Comparison of ENCODE assay signal across 8 cellular contexts in the genomic region with DNA sequence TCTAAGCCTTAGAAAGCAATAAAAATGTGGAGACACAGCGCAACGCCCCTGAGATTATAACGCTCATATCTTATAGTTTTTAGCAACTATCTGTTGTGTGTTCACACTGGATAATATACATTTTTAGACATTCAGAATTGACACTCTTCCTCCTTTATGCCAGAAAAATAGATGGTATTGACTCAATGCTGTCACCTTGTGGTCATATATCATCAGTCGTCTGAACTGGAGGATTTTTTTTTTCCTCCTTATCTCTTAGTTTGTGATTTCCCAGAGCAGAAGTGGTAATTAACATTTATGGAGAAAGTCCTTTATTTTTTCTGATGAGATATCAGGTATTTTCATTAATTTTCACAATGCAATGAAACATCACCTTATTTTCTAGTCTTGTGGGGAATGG.
DNase-seq lines count a peak whose midpoint lies in the region; ATAC-seq and TF ChIP-seq lines count a peak whose summit lies in the region.

No MANE protein-coding gene starts in this region.

- H3K27me3 ChIP-seq in DOHH2 (ENCODE audit: control insufficient read depth, low read length) (no peaks in the 10 kb centered on the region), IMR-90 (ENCODE audit: control insufficient read depth, insufficient read depth, low read length) (no peaks in the 10 kb centered on the region)

- H3K36me3 ChIP-seq in DOHH2 (ENCODE audit: control insufficient read depth, low read length) (no peaks in the 10 kb centered on the region), IMR-90 (ENCODE audit: control insufficient read depth, insufficient read depth, low read length) (no peaks in the 10 kb centered on the region)

- intact Hi-C loops in IMR-90 (cut with micrococcal nuclease), result no loop called here

- H4K91ac ChIP-seq in IMR-90 (ENCODE audit: insufficient read depth, low read depth, low read length), result no peak overlapping the region

- no peak overlapping the region for H2AFZ ChIP-seq in IMR-90 (replicated peaks; ENCODE audit: low read length, poor library complexity)

- H3K4me1 ChIP-seq in DOHH2 (ENCODE audit: control insufficient read depth, low read length) (no peaks in the 10 kb centered on the region), IMR-90 (ENCODE audit: control insufficient read depth, insufficient read depth, low read length) (no peaks in the 10 kb centered on the region)

- H3K4me3 Mint-ChIP-seq in activated naive CD8-positive, alpha-beta T cell treated with anti-CD3 and anti-CD28 coated beads, Interleukin-2, amount 50 U/mL, for 24 hours, result no peak overlapping the region

- H4K8ac ChIP-seq in IMR-90 (ENCODE audit: low read depth in 2 of 2, low read length in 2 of 2), result no peak overlapping the region

- H3F3A ChIP-seq in DOHH2 (ENCODE audit: control insufficient read depth, insufficient read depth), result no peaks in the 10 kb centered on the region

- H3K4me3 ChIP-seq in DOHH2 (ENCODE audit: low read length) (no peak overlapping the region), IMR-90 (ENCODE audit: insufficient read depth, low read depth, low read length) (no peak overlapping the region), astrocyte of the spinal cord (ENCODE audit: low read depth, low read length) (no peak overlapping the region)

- no peaks in the 10 kb centered on the region for H3K79me2 ChIP-seq in DOHH2 (ENCODE audit: control insufficient read depth, low read length)

- no TSS peak for BruUV-seq in IMR-90 (replicated peaks; lab: Mats Ljungman, UMichigan)

- no peak overlapping the region for H3K27ac Mint-ChIP-seq in activated naive CD8-positive, alpha-beta T cell treated with anti-CD3 and anti-CD28 coated beads, Interleukin-2, amount 50 U/mL, for 24 hours

- no peak overlapping the region for H3K4ac ChIP-seq in IMR-90 (ENCODE audit: low read depth, low read length)

- no peak overlapping the region for H4K5ac ChIP-seq in IMR-90 (ENCODE audit: low read depth, low read length)

- H3K4me1 Mint-ChIP-seq in activated naive CD8-positive, alpha-beta T cell treated with anti-CD3 and anti-CD28 coated beads, Interleukin-2, amount 50 U/mL, for 24 hours, result no peaks in the 10 kb centered on the region

- no peak for ATAC-seq in IMR-90 (ENCODE audit: low read depth)
- ATAC-seq in activated naive CD8-positive, alpha-beta T cell treated with anti-CD3 and anti-CD28 coated beads, Interleukin-2, amount 50 U/mL, for 24 hours, result no peak

- H3K9me1 ChIP-seq in IMR-90 (ENCODE audit: insufficient read depth, low read length), result no peaks in the 10 kb centered on the region

- no peaks in the 10 kb centered on the region for H3K36me3 Mint-ChIP-seq in activated naive CD8-positive, alpha-beta T cell treated with anti-CD3 and anti-CD28 coated beads, Interleukin-2, amount 50 U/mL, for 24 hours (ENCODE audit: low read depth)

- H3K79me1 ChIP-seq in IMR-90 (ENCODE audit: low read depth in 1 of 2, low read length in 2 of 2), result no peaks in the 10 kb centered on the region

- H3K9ac ChIP-seq in IMR-90 (ENCODE audit: low read depth, low read length), result no peak overlapping the region

- CTCF ChIA-PET in IMR-90 (lab: Yijun Ruan, JAX), result no interaction called here

- H2BK5ac ChIP-seq in IMR-90 (ENCODE audit: low read depth, low read length, poor library complexity, severe bottlenecking), result no peak overlapping the region

- no peak overlapping the region for H3K23ac ChIP-seq in IMR-90 (ENCODE audit: low read depth, low read length)

- H3K27me3 Mint-ChIP-seq in activated naive CD8-positive, alpha-beta T cell treated with anti-CD3 and anti-CD28 coated beads, Interleukin-2, amount 50 U/mL, for 24 hours, result peaks cover 20% of the 10 kb centered on the region

- TF ChIP-seq POLR2A in IMR-90 (IDR thresholded peaks at IDR 0.05; ENCODE audit: low read depth, low read length), result no peak

- H2BK20ac ChIP-seq in IMR-90 (ENCODE audit: low read depth, low read length), result no peak overlapping the region

- no peaks in the 10 kb centered on the region for H3K9me3 Mint-ChIP-seq in activated naive CD8-positive, alpha-beta T cell treated with anti-CD3 and anti-CD28 coated beads, Interleukin-2, amount 50 U/mL, for 24 hours

- H3K14ac ChIP-seq in IMR-90 (replicated peaks; ENCODE audit: low read depth, low read length), result no peak overlapping the region

- TF ChIP-seq RAD21 in IMR-90 (IDR thresholded peaks at IDR 0.05; ENCODE audit: low read length), result no peak

- H3K27ac ChIP-seq in DOHH2 (ENCODE audit: low read depth, low read length) (no peak overlapping the region), IMR-90 (ENCODE audit: insufficient read depth, low read length) (no peak overlapping the region)

- H2BK15ac ChIP-seq in IMR-90 (ENCODE audit: low read depth, low read length), result no peak overlapping the region

- no peak overlapping the region for H3K56ac ChIP-seq in IMR-90 (ENCODE audit: extremely low read depth, insufficient read depth, low read length)

- in situ Hi-C loops in IMR-90 (cut with MboI; ENCODE audit: low sequenced_read_pairs) (no loop called here), astrocyte of the spinal cord (cut with HindIII; ENCODE audit: low sequenced_read_pairs) (no loop called here)

- no peak overlapping the region for H3K4me2 ChIP-seq in DOHH2 (ENCODE audit: low read length)
- H3K4me2 ChIP-seq in IMR-90 (ENCODE audit: low read depth, low read length), result no peak overlapping the region

- no CpG with 5 or more reads among the region's 4 CpGs for WGBS in IMR-90 (ENCODE audit: extremely low coverage in 2 of 2, insufficient read length in 1 of 2), 2 experiments

- H3K9me3 ChIP-seq in DOHH2 (ENCODE audit: control insufficient read depth, insufficient read depth, low read length) (no peaks in the 10 kb centered on the region), IMR-90 (ENCODE audit: control insufficient read depth, insufficient read depth, low read length) (peaks cover 4% of the 10 kb centered on the region; the same call in 1 of the 2 replicates)

- no peak overlapping the region for H3K18ac ChIP-seq in IMR-90 (ENCODE audit: low read depth, low read length)

- H2AK5ac ChIP-seq in IMR-90 (ENCODE audit: low read depth, low read length), result no peak overlapping the region

- peak; percentile 35 for TF ChIP-seq CTCF in DOHH2 (IDR thresholded peaks at IDR 0.05; ENCODE audit: low read depth, low read length, poor library complexity, severe bottlenecking)
- TF ChIP-seq CTCF in IMR-90 (conservative IDR thresholded peaks at IDR 0.05; ENCODE audit: low read depth, low read length), result peak; percentile 36
- TF ChIP-seq CTCF in astrocyte of the spinal cord (IDR thresholded peaks at IDR 0.05; ENCODE audit: low read depth, low read length), result peak; percentile 44

- dilution Hi-C loops in IMR-90 (cut with HindIII; ENCODE audit: low sequenced_read_pairs, unreplicated experiment), result no loop called here

- H2BK120ac ChIP-seq in IMR-90 (ENCODE audit: low read depth, low read length), result no peak overlapping the region

- H2AK9ac ChIP-seq in IMR-90 (replicated peaks; ENCODE audit: low read depth, low read length, poor library complexity), result no peak overlapping the region

- no peak for DNase-seq in IMR-90
- DNase-seq in astrocyte of the spinal cord (ENCODE audit: low read depth, low spot score), result no peak
- peak; percentile 20 for DNase-seq in medulla oblongata (ENCODE audit: extremely low spot score)
- DNase-seq in SW480 (ENCODE audit: low spot score), result no peak
- DNase-seq in activated naive CD8-positive, alpha-beta T cell treated with anti-CD3 and anti-CD28 coated beads, Interleukin-2, amount 50 U/mL, for 24 hours, result no peak
- no peak for DNase-seq in DMS79 treated with DMSO at 0.1 percent for 48 hours (lab: John Stamatoyannopoulos, UW)
- no peak for DNase-seq in NCI-H1930 (lab: John Stamatoyannopoulos, UW)

- no peaks in the 10 kb centered on the region for H4K20me1 ChIP-seq in DOHH2 (ENCODE audit: control insufficient read depth, insufficient read depth, low read depth, low read length)
- H4K20me1 ChIP-seq in IMR-90 (ENCODE audit: insufficient read depth, low read length), result no peaks in the 10 kb centered on the region

- H3K9me2 ChIP-seq in DOHH2 (replicated peaks; ENCODE audit: control insufficient read depth, low read length), result no peaks in the 10 kb centered on the region

- POLR2A ChIA-PET in IMR-90 (lab: Charles Lee; ENCODE audit: unreplicated experiment), result no interaction called here

TF ChIP-seq in IMR-90, 13 proteins besides CTCF, POLR2A, EP300 and RAD21:
- TF ChIP-seq SMC3 (IDR thresholded peaks at IDR 0.05; ENCODE audit: low read depth, low read length), result peak; percentile 22; the same call in 1 of the 2 replicates
- no peak for TF ChIP-seq CHD1 (IDR thresholded peaks at IDR 0.05; ENCODE audit: low read depth, low read length)
TF ChIP-seq in IMR-90: peak in this region for 1.
